Comparison of ENCODE assay signal across 1 cellular context in genomic region chr12:12007713-12008231, GRCh38.
TF ChIP-seq lines count a peak whose summit lies in the region.

No MANE protein-coding gene starts in this region.

TF ChIP-seq in GM23338, 12 proteins besides CTCF, POLR2A, EP300 and RAD21 (continued from another document):
- TF ChIP-seq, protein P1, sequence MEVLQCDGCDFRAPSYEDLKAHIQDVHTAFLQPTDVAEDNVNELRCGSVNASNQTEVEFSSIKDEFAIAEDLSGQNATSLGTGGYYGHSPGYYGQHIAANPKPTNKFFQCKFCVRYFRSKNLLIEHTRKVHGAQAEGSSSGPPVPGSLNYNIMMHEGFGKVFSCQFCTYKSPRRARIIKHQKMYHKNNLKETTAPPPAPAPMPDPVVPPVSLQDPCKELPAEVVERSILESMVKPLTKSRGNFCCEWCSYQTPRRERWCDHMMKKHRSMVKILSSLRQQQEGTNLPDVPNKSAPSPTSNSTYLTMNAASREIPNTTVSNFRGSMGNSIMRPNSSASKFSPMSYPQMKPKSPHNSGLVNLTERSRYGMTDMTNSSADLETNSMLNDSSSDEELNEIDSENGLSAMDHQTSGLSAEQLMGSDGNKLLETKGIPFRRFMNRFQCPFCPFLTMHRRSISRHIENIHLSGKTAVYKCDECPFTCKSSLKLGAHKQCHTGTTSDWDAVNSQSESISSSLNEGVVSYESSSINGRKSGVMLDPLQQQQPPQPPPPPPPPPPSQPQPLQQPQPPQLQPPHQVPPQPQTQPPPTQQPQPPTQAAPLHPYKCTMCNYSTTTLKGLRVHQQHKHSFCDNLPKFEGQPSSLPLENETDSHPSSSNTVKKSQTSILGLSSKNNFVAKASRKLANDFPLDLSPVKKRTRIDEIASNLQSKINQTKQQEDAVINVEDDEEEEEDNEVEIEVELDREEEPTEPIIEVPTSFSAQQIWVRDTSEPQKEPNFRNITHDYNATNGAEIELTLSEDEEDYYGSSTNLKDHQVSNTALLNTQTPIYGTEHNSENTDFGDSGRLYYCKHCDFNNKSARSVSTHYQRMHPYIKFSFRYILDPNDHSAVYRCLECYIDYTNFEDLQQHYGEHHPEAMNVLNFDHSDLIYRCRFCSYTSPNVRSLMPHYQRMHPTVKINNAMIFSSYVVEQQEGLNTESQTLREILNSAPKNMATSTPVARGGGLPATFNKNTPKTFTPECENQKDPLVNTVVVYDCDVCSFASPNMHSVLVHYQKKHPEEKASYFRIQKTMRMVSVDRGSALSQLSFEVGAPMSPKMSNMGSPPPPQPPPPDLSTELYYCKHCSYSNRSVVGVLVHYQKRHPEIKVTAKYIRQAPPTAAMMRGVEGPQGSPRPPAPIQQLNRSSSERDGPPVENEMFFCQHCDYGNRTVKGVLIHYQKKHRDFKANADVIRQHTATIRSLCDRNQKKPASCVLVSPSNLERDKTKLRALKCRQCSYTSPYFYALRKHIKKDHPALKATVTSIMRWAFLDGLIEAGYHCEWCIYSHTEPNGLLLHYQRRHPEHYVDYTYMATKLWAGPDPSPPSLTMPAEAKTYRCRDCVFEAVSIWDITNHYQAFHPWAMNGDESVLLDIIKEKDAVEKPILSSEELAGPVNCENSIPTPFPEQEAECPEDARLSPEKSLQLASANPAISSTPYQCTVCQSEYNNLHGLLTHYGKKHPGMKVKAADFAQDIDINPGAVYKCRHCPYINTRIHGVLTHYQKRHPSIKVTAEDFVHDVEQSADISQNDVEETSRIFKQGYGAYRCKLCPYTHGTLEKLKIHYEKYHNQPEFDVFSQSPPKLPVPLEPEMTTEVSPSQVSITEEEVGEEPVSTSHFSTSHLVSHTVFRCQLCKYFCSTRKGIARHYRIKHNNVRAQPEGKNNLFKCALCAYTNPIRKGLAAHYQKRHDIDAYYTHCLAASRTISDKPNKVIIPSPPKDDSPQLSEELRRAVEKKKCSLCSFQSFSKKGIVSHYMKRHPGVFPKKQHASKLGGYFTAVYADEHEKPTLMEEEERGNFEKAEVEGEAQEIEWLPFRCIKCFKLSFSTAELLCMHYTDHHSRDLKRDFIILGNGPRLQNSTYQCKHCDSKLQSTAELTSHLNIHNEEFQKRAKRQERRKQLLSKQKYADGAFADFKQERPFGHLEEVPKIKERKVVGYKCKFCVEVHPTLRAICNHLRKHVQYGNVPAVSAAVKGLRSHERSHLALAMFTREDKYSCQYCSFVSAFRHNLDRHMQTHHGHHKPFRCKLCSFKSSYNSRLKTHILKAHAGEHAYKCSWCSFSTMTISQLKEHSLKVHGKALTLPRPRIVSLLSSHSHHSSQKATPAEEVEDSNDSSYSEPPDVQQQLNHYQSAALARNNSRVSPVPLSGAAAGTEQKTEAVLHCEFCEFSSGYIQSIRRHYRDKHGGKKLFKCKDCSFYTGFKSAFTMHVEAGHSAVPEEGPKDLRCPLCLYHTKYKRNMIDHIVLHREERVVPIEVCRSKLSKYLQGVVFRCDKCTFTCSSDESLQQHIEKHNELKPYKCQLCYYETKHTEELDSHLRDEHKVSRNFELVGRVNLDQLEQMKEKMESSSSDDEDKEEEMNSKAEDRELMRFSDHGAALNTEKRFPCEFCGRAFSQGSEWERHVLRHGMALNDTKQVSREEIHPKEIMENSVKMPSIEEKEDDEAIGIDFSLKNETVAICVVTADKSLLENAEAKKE (CRISPR knock-in tag; IDR thresholded peaks at IDR 0.05), result no peak
- TF ChIP-seq EZH2phosphoT487 (IDR thresholded peaks at IDR 0.05; ENCODE audit: unreplicated experiment), result no peak
- no peak for TF ChIP-seq POLR2AphosphoS5 (IDR thresholded peaks at IDR 0.05; ENCODE audit: low read depth)
